Comparison of ENCODE assay signal across 22 cellular contexts in genomic region chr2:43441195-43441594, GRCh38.
DNase-seq lines count a peak whose midpoint lies in the region; ATAC-seq and TF ChIP-seq lines count a peak whose summit lies in the region.
"Had no signal": no experiment of that assay in that cellular context is flagged by ENCODE, and none has a peak within 500 bp of the region (broad histone marks: within the 10 kb centered on the region; RNA-seq: fewer than 3 reads in every experiment).

No MANE protein-coding gene starts in this region.

- H3K27me3 ChIP-seq in Caco-2 (replicated peaks; ENCODE audit: control insufficient read depth, insufficient read depth, low read length) (no peaks in the 10 kb centered on the region), endodermal cell (ENCODE audit: control insufficient read depth, insufficient read depth, low read length, poor library complexity, severe bottlenecking) (no peaks in the 10 kb centered on the region), sigmoid colon (no peaks in the 10 kb centered on the region)

- H3K27me3 Mint-ChIP-seq in Caco-2 (ENCODE audit: insufficient read depth, unreplicated experiment) (no peaks in the 10 kb centered on the region), endodermal cell (ENCODE audit: insufficient read depth) (no peaks in the 10 kb centered on the region)
- H3K27me3 Mint-ChIP-seq: B cell, T-cell had no signal

- no TSS peak for BruUV-seq in Caco-2 (replicated peaks; lab: Mats Ljungman, UMichigan)

- TF ChIP-seq EP300 in sigmoid colon (IDR thresholded peaks at IDR 0.05), result no peak

- H3K36me3 Mint-ChIP-seq in Caco-2 (ENCODE audit: insufficient read depth, unreplicated experiment), result no peaks in the 10 kb centered on the region
- peaks cover 1% of the 10 kb centered on the region for H3K36me3 Mint-ChIP-seq in endodermal cell (ENCODE audit: low read depth)
- H3K36me3 Mint-ChIP-seq in activated naive CD4-positive, alpha-beta T cell treated with anti-CD3 and anti-CD28 coated beads, Interleukin-2, amount 50 U/mL, for 72 hours, result peaks cover 5 to 22% of the 10 kb centered on the region in 2 donors

- intact Hi-C loops in Caco-2 (cut with micrococcal nuclease; ENCODE audit: unreplicated experiment), result no loop called here
- intact Hi-C loops in sigmoid colon (cut with DNase I), result no loop called here

- H3K4me3 Mint-ChIP-seq in Caco-2 (ENCODE audit: unreplicated experiment) (no peak overlapping the region), endodermal cell (no peak overlapping the region)
- H3K4me3 Mint-ChIP-seq: B cell, CD14-positive monocyte, T-cell had no signal

- POLR2A ChIA-PET in Caco-2 (lab: Charles Lee), result no interaction called here

- H3K27ac ChIP-seq in endodermal cell (ENCODE audit: low read depth, low read length) (no peak overlapping the region), sigmoid colon (peak overlapping the region in 3 of 4 donors; percentile 32 to 66 (median 54))

- no peak for TF ChIP-seq POLR2A in sigmoid colon (IDR thresholded peaks at IDR 0.05)

- H3K36me3 ChIP-seq in Caco-2 (ENCODE audit: control insufficient read depth, insufficient read depth, low read length) (no peaks in the 10 kb centered on the region; the same call in 1 of the 2 replicates), endodermal cell (ENCODE audit: control insufficient read depth, insufficient read depth, low read length) (no peaks in the 10 kb centered on the region), sigmoid colon (no peaks in the 10 kb centered on the region)
- H3K36me3 ChIP-seq: HAP-1 had no signal

- H3K9me3 ChIP-seq in Caco-2, result no peaks in the 10 kb centered on the region
- no peaks in the 10 kb centered on the region for H3K9me3 ChIP-seq in endodermal cell (ENCODE audit: control insufficient read depth, low read length)
- H3K9me3 ChIP-seq in sigmoid colon, result no peaks in the 10 kb centered on the region
- H3K9me3 ChIP-seq: HAP-1 had no signal

- WGBS in endodermal cell (ENCODE audit: insufficient coverage in 1 of 2, insufficient read length in 1 of 2), 2 experiments, result 100% methylated on average over 1 of the region's 1 CpG; no CpG with 5 or more reads in 1 of the 2 experiments
- 27 to 71% methylated on average over 1 of the region's 1 CpG for WGBS in sigmoid colon, 2 donors

- H3K4me3 ChIP-seq in Caco-2 (ENCODE audit: low read depth, low read length) (no peak overlapping the region), endodermal cell (ENCODE audit: low read length) (peak overlapping the region; percentile 33), sigmoid colon (no peak overlapping the region)
- H3K4me3 ChIP-seq: GM12878, HAP-1 had no signal

- H3K4me1 ChIP-seq in Caco-2 (peaks cover 77% of the 10 kb centered on the region), endodermal cell (ENCODE audit: control insufficient read depth, insufficient read depth, low read length) (peaks cover 27% of the 10 kb centered on the region), sigmoid colon (peaks cover 0 to 37% (median 26%) of the 10 kb centered on the region in 4 donors)
- H3K4me1 ChIP-seq: HAP-1 had no signal

- H3K9me3 Mint-ChIP-seq in Caco-2 (ENCODE audit: unreplicated experiment) (peaks cover 9% of the 10 kb centered on the region), endodermal cell (no peaks in the 10 kb centered on the region)
- H3K9me3 Mint-ChIP-seq in activated naive CD4-positive, alpha-beta T cell treated with anti-CD3 and anti-CD28 coated beads, Interleukin-2, amount 50 U/mL, for 72 hours, result no peaks in the 10 kb centered on the region
- H3K9me3 Mint-ChIP-seq: T-cell had no signal

- peak overlapping the region; percentile 83 for H3K27ac Mint-ChIP-seq in Caco-2 (ENCODE audit: unreplicated experiment)
- H3K27ac Mint-ChIP-seq in endodermal cell, result no peak overlapping the region
- H3K27ac Mint-ChIP-seq in activated naive CD4-positive, alpha-beta T cell treated with anti-CD3 and anti-CD28 coated beads, Interleukin-2, amount 50 U/mL, for 72 hours, result no peak overlapping the region
- H3K27ac Mint-ChIP-seq: B cell, CD14-positive monocyte, T-cell had no signal

- ATAC-seq in activated naive CD4-positive, alpha-beta T cell treated with anti-CD3 and anti-CD28 coated beads, Interleukin-2, amount 50 U/mL, for 72 hours, result no peak
- no peak for ATAC-seq in stimulated activated naive CD8-positive, alpha-beta T cell treated with anti-CD3 and anti-CD28 coated beads, Interleukin-15, Interleukin-2, amounts not matched to agents 100 U/mL and 50 U/mL, for 24 hours
- ATAC-seq: GM12878, Panc1, SK-N-SH treated with all-trans-retinoic acid at 6 μM for 48 hours, T-cell had no signal

- H3K4me1 Mint-ChIP-seq in Caco-2 (ENCODE audit: low read depth, unreplicated experiment) (peaks cover 67% of the 10 kb centered on the region), endodermal cell (peaks cover 68% of the 10 kb centered on the region)
- H3K4me1 Mint-ChIP-seq: B cell had no signal

- DNase-seq in Caco-2, result no peak
- peak; percentile 47 for DNase-seq in NCI-H748 (lab: John Stamatoyannopoulos, UW; ENCODE audit: unreplicated experiment)
- no peak for DNase-seq in endodermal cell
- no peak for DNase-seq in sigmoid colon
- DNase-seq in NOMO-1 (lab: John Stamatoyannopoulos, UW; ENCODE audit: unreplicated experiment in 2 of 2), result no peak
- no peak for DNase-seq in activated naive CD4-positive, alpha-beta T cell treated with anti-CD3 and anti-CD28 coated beads, Interleukin-2, amount 50 U/mL, for 72 hours (ENCODE audit: low spot score in 2 of 2)
- no peak for DNase-seq in stimulated activated naive CD8-positive, alpha-beta T cell treated with anti-CD3 and anti-CD28 coated beads, Interleukin-15, Interleukin-2, amounts not matched to agents 100 U/mL and 50 U/mL, for 24 hours
- DNase-seq: DND-41, Karpas-422, MV-4-11, NCI-H1105 treated with DMSO at 0.1 percent for 48 hours, NCI-H2029 treated with DMSO at 0.1 percent for 48 hours, NCI-H2171, NCI-H345, NCI-H524, T-cell had no signal

- TF ChIP-seq CTCF in Caco-2 (IDR thresholded peaks at IDR 0.05; ENCODE audit: insufficient read depth in 1 of 2, low read depth in 1 of 2, low read length in 1 of 2, severe bottlenecking in 1 of 2, unreplicated experiment in 1 of 2), result no peak
- no peak for TF ChIP-seq CTCF in endodermal cell (conservative IDR thresholded peaks at IDR 0.05)
- TF ChIP-seq CTCF in sigmoid colon (IDR thresholded peaks at IDR 0.05), result no peak

- CTCF ChIA-PET in Caco-2 (lab: Charles Lee), result interaction anchor here (1.0 kb wide), 1 partner anchor 12 kb away, joined by 3 read pairs; no protein-coding TSS in a partner anchor

- H3K9ac ChIP-seq in endodermal cell (ENCODE audit: extremely low read depth, low read length, poor library complexity, severe bottlenecking), result no peak overlapping the region
